In genomic region chr14:103574104-103574503, GRCh38 we compare ENCODE assay signal across 16 cellular contexts.
"Had no signal": no experiment of that assay in that cellular context is flagged by ENCODE, and none has a peak within 500 bp of the region (broad histone marks: within the 10 kb centered on the region; RNA-seq: fewer than 3 reads in every experiment).

No MANE protein-coding gene starts in this region.

- H3K4me1 ChIP-seq: pancreas had no signal

- H3K4me1 Mint-ChIP-seq: activated CD4-positive, alpha-beta T cell treated with anti-CD3 and anti-CD28 coated beads for 36 hours had no signal

- DNase-seq: activated CD4-positive, alpha-beta T cell treated with anti-CD3 and anti-CD28 coated beads for 36 hours; activated CD4-positive, alpha-beta T cell treated with anti-CD3 and anti-CD28 coated beads, Interleukin-2, amount 50 U/mL, for 48 hours; activated gamma-delta T cell; cerebellar nuclear complex; effector CD8-positive, alpha-beta T cell; esophagus squamous epithelium; left colon; naive B cell; stimulated activated naive CD4-positive, alpha-beta T cell treated with Interleukin-2 at 50 U/mL for 16 hours; substantia nigra; trophoblast cell had no signal

- H3K4me3 Mint-ChIP-seq: activated CD4-positive, alpha-beta T cell treated with anti-CD3 and anti-CD28 coated beads for 36 hours; activated naive CD4-positive, alpha-beta T cell treated with anti-CD3 and anti-CD28 coated beads, Interleukin-2, amount 50 U/mL, for 24 hours; dendritic cell treated with granulocyte-macrophage colony-stimulating factor and Interleukin-4, amounts not matched to agents 40 ng/mL and 50 ng/mL, for 4 days; naive B cell; WTC11 had no signal

- H3K27ac Mint-ChIP-seq: activated CD4-positive, alpha-beta T cell treated with anti-CD3 and anti-CD28 coated beads for 36 hours; activated naive CD4-positive, alpha-beta T cell treated with anti-CD3 and anti-CD28 coated beads, Interleukin-2, amount 50 U/mL, for 24 hours; dendritic cell treated with granulocyte-macrophage colony-stimulating factor and Interleukin-4, amounts not matched to agents 40 ng/mL and 50 ng/mL, for 4 days; WTC11 had no signal

- ATAC-seq: activated CD4-positive, alpha-beta T cell treated with anti-CD3 and anti-CD28 coated beads for 36 hours; left colon; pancreas; WTC11 had no signal

- H3K4me3 ChIP-seq: ascending aorta, esophagus squamous epithelium, pancreas had no signal

- H3K27ac ChIP-seq: ascending aorta, pancreas had no signal

- H3K27me3 ChIP-seq: ascending aorta, esophagus squamous epithelium, pancreas had no signal

- H3K9me3 ChIP-seq: ascending aorta, esophagus squamous epithelium, pancreas had no signal

- H3K9me3 Mint-ChIP-seq: activated naive CD4-positive, alpha-beta T cell treated with anti-CD3 and anti-CD28 coated beads, Interleukin-2, amount 50 U/mL, for 24 hours; dendritic cell treated with granulocyte-macrophage colony-stimulating factor and Interleukin-4, amounts not matched to agents 40 ng/mL and 50 ng/mL, for 4 days; naive B cell; WTC11 had no signal

- H3K36me3 Mint-ChIP-seq: activated naive CD4-positive, alpha-beta T cell treated with anti-CD3 and anti-CD28 coated beads, Interleukin-2, amount 50 U/mL, for 24 hours had no signal

- H3K27me3 Mint-ChIP-seq: activated CD4-positive, alpha-beta T cell treated with anti-CD3 and anti-CD28 coated beads for 36 hours; activated naive CD4-positive, alpha-beta T cell treated with anti-CD3 and anti-CD28 coated beads, Interleukin-2, amount 50 U/mL, for 24 hours; dendritic cell treated with granulocyte-macrophage colony-stimulating factor and Interleukin-4, amounts not matched to agents 40 ng/mL and 50 ng/mL, for 4 days; naive B cell had no signal
